8 cellular contexts compared by ENCODE assay signal in the genomic region with DNA sequence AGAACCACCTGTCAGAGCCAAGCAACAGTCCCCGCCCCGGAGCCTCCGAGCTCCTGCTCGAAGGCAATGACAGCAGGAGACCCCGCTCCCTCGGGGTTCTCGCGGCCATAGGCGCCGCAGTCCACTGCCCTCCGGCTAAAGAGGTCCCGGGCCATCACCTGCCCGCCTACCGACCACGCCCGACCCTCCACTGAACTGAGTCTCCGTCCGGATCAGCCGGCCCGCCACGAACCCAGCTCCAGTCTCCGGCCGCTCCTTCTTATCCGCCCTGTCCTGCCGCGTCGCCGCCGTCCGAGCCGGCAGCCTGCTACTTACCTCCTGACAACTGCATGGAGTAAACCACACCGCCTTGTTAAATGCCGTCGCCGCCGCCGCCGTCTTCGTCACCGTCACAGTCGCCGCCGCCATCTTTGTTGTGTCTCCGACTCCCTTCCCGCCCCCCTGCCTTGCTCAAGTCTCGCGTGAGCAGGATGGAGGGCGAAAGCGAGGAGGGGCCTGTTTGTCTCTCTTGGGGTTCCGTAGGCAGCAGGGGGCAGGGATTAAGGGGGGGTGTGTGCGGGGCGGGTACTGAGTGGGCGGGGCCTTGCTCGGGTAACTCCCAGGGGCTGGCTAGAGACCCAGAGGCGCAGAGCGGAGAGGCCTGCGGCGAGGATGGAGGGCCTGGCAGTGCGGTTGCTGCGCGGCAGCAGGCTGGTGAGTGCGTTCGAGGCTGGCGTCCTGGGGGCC. TPM values are rescaled to one million over a fixed set of nuclear protein-coding genes. Genes with fewer than 3 reads are reported as not detected.
A peak's percentile ranks its signal among the peaks of the same experiment; 100 is the strongest.
DNase-seq lines count a peak whose midpoint lies in the region; ATAC-seq and TF ChIP-seq lines count a peak whose summit lies in the region.

A gene (plus strand): TSS at position 628 of the 726 bp plus-strand sequence. CDS start 24 bp downstream, at position 652.
A gene with protein sequence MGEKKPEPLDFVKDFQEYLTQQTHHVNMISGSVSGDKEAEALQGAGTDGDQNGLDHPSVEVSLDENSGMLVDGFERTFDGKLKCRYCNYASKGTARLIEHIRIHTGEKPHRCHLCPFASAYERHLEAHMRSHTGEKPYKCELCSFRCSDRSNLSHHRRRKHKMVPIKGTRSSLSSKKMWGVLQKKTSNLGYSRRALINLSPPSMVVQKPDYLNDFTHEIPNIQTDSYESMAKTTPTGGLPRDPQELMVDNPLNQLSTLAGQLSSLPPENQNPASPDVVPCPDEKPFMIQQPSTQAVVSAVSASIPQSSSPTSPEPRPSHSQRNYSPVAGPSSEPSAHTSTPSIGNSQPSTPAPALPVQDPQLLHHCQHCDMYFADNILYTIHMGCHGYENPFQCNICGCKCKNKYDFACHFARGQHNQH (minus strand): TSS at position 417 of the 726 bp plus-strand sequence. CDS start 10,170 bp downstream, outside the sequence.

- H3K4me1 Mint-ChIP-seq in activated T-helper 2 cell treated with anti-CD3 and anti-CD28 coated beads, Interferon-gamma antibody, Interleukin-2, Interleukin-4, amounts not matched to agents 10 μg/mL and 5 μg/mL and 100 μg/mL, durations not matched to agents 14 hours and 24 hours and 36 hours (ENCODE audit: low read depth): peaks cover 35% of the 10 kb centered on the region
- peaks cover 34% of the 10 kb centered on the region for H3K4me1 Mint-ChIP-seq in nephron

- H3K4me3 Mint-ChIP-seq in activated T-helper 2 cell treated with anti-CD3 and anti-CD28 coated beads, Interferon-gamma antibody, Interleukin-2, Interleukin-4, amounts not matched to agents 10 μg/mL and 5 μg/mL and 100 μg/mL, durations not matched to agents 14 hours and 24 hours and 36 hours (ENCODE audit: low read depth): peak within 1 kb of the TSS; percentile 98
- H3K4me3 Mint-ChIP-seq in nephron: peak within 1 kb of the TSS; percentile 97 to 98 (median 98)

- TF ChIP-seq CTCF in Loucy (conservative IDR thresholded peaks at IDR 0.05; ENCODE audit: low read length) (no peak), RWPE2 (IDR thresholded peaks at IDR 0.05; ENCODE audit: poor library complexity, severe bottlenecking) (no peak), fibroblast of pulmonary artery (IDR thresholded peaks at IDR 0.05; ENCODE audit: low read length, missing control alignments) (no peak), nephron (IDR thresholded peaks at IDR 0.05; ENCODE audit: unreplicated experiment in 3 of 3) (no peak)

- peak within 1 kb of the TSS; percentile 89 for H3K4me3 ChIP-seq in H7 (ENCODE audit: insufficient read depth, low read depth, low read length)
- H3K4me3 ChIP-seq in Loucy (ENCODE audit: low read length, poor library complexity, severe bottlenecking): peak within 1 kb of the TSS; percentile 83
- H3K4me3 ChIP-seq in RWPE2 (ENCODE audit: severe bottlenecking): peak within 1 kb of the TSS; percentile 90
- peak within 1 kb of the TSS; percentile 78 for H3K4me3 ChIP-seq in fibroblast of pulmonary artery (replicated peaks; ENCODE audit: low read depth, low read length)

- H3K9me3 Mint-ChIP-seq in activated T-helper 2 cell treated with anti-CD3 and anti-CD28 coated beads, Interferon-gamma antibody, Interleukin-2, Interleukin-4, amounts not matched to agents 10 μg/mL and 5 μg/mL and 100 μg/mL, durations not matched to agents 14 hours and 24 hours and 36 hours: no peaks in the 10 kb centered on the region
- H3K9me3 Mint-ChIP-seq in nephron: no peaks in the 10 kb centered on the region

- intact Hi-C loops in activated T-helper 2 cell treated with anti-CD3 and anti-CD28 coated beads, Interferon-gamma antibody, Interleukin-2, Interleukin-4, amounts not matched to agents 10 μg/mL and 5 μg/mL and 100 μg/mL, durations not matched to agents 14 hours and 24 hours and 36 hours (cut with micrococcal nuclease): loop anchor here (1.0 to 10.0 kb wide), 5 partner anchors 28 to 634 kb away; a partner anchor contains a TSS

- H3K4me1 ChIP-seq in Loucy (ENCODE audit: insufficient read depth, low read length, poor library complexity, severe bottlenecking): peaks cover 43% of the 10 kb centered on the region
- H3K4me1 ChIP-seq in RWPE2 (ENCODE audit: insufficient read depth, poor library complexity, severe bottlenecking): peaks cover 2% of the 10 kb centered on the region

- H3K4me2 ChIP-seq in Loucy (ENCODE audit: low read depth, low read length, poor library complexity, severe bottlenecking): peak within 1 kb of the TSS; percentile 99

- H3K36me3 Mint-ChIP-seq in activated T-helper 2 cell treated with anti-CD3 and anti-CD28 coated beads, Interferon-gamma antibody, Interleukin-2, Interleukin-4, amounts not matched to agents 10 μg/mL and 5 μg/mL and 100 μg/mL, durations not matched to agents 14 hours and 24 hours and 36 hours (ENCODE audit: low read depth): peaks cover 28% of the 10 kb centered on the region
- peaks cover 9% of the 10 kb centered on the region for H3K36me3 Mint-ChIP-seq in nephron (ENCODE audit: low read depth)

- DNase-seq in ELR (ENCODE audit: low read depth): peak; percentile 99
- DNase-seq in H7: peak; percentile 99
- peak; percentile 94 for DNase-seq in RWPE2 (ENCODE audit: low spot score)
- peak; percentile 94 for DNase-seq in activated T-helper 2 cell treated with anti-CD3 and anti-CD28 coated beads, Interferon-gamma antibody, Interleukin-2, Interleukin-4, amounts not matched to agents 10 μg/mL and 5 μg/mL and 100 μg/mL, durations not matched to agents 14 hours and 24 hours and 36 hours (ENCODE audit: low spot score)
- DNase-seq in fibroblast of pulmonary artery (ENCODE audit: low read depth): peak; percentile 98
- peak; percentile 94 for DNase-seq in stimulated activated naive CD8-positive, alpha-beta T cell treated with anti-CD3 and anti-CD28 coated beads, Interleukin-15, Interleukin-2, amounts not matched to agents 100 U/mL and 50 U/mL, for 24 hours

- no peaks in the 10 kb centered on the region for H3K36me3 ChIP-seq in H7 (replicated peaks; ENCODE audit: control insufficient read depth, insufficient read depth, low read length)
- H3K36me3 ChIP-seq in Loucy (ENCODE audit: insufficient read depth, low read length): no peaks in the 10 kb centered on the region
- H3K36me3 ChIP-seq in RWPE2 (ENCODE audit: low read depth): no peaks in the 10 kb centered on the region

- peaks cover 13% of the 10 kb centered on the region for H3K27me3 ChIP-seq in H7 (ENCODE audit: control insufficient read depth, insufficient read depth, low read length)
- no peaks in the 10 kb centered on the region for H3K27me3 ChIP-seq in Loucy (ENCODE audit: insufficient read depth, low read length, poor library complexity, severe bottlenecking)
- no peaks in the 10 kb centered on the region for H3K27me3 ChIP-seq in RWPE2 (ENCODE audit: insufficient read depth, poor library complexity, severe bottlenecking)

- peak within 1 kb of the TSS; percentile 90 for H3K9ac ChIP-seq in Loucy (ENCODE audit: low read depth, low read length, poor library complexity, severe bottlenecking)

- H3K27ac Mint-ChIP-seq in activated T-helper 2 cell treated with anti-CD3 and anti-CD28 coated beads, Interferon-gamma antibody, Interleukin-2, Interleukin-4, amounts not matched to agents 10 μg/mL and 5 μg/mL and 100 μg/mL, durations not matched to agents 14 hours and 24 hours and 36 hours: peak within 1 kb of the TSS; percentile 99
- H3K27ac Mint-ChIP-seq in nephron: peak within 1 kb of the TSS; percentile 86 to 99 (median 97)

- H3F3A ChIP-seq in Loucy (ENCODE audit: low read depth): no peaks in the 10 kb centered on the region

- H3K9me3 ChIP-seq in Loucy (ENCODE audit: insufficient read depth, low read depth, low read length): no peaks in the 10 kb centered on the region
- no peaks in the 10 kb centered on the region for H3K9me3 ChIP-seq in RWPE2 (ENCODE audit: severe bottlenecking)

- no peaks in the 10 kb centered on the region for H3K27me3 Mint-ChIP-seq in activated T-helper 2 cell treated with anti-CD3 and anti-CD28 coated beads, Interferon-gamma antibody, Interleukin-2, Interleukin-4, amounts not matched to agents 10 μg/mL and 5 μg/mL and 100 μg/mL, durations not matched to agents 14 hours and 24 hours and 36 hours (ENCODE audit: low read depth)
- H3K27me3 Mint-ChIP-seq in nephron (ENCODE audit: low read depth): no peaks in the 10 kb centered on the region

- H2AFZ ChIP-seq in Loucy (ENCODE audit: low read length): peak within 1 kb of the TSS; percentile 93

- H3K9me2 ChIP-seq in Loucy (replicated peaks; ENCODE audit: low read depth, low read length): no peaks in the 10 kb centered on the region

- peak within 1 kb of the TSS; percentile 12 for H3K27ac ChIP-seq in RWPE2 (ENCODE audit: poor library complexity, severe bottlenecking)

- ATAC-seq in RWPE2 (ENCODE audit: low read depth): peak; percentile 89
- peak; percentile 94 for ATAC-seq in stimulated activated naive CD8-positive, alpha-beta T cell treated with anti-CD3 and anti-CD28 coated beads, Interleukin-15, Interleukin-2, amounts not matched to agents 100 U/mL and 50 U/mL, for 24 hours

- H4K20me1 ChIP-seq in Loucy (ENCODE audit: insufficient read depth, low read length, poor library complexity, severe bottlenecking): peaks cover 30% of the 10 kb centered on the region

- H3K79me2 ChIP-seq in Loucy (ENCODE audit: insufficient read depth, low read length): peaks cover 53% of the 10 kb centered on the region

RNA-seq across cellular contexts. Expression of the first gene that starts in this region (rescaled TPM):
- total RNA-seq in H7 (2014; rRNA removed; shearing (Covaris generic)): 5.4 and 5.7 TPM in 2 replicates
- total RNA-seq in activated T-helper 2 cell treated with anti-CD3 and anti-CD28 coated beads, Interferon-gamma antibody, Interleukin-2, Interleukin-4, amounts not matched to agents 10 μg/mL and 5 μg/mL and 100 μg/mL, durations not matched to agents 14 hours and 24 hours and 36 hours: 21.4 and 23.3 TPM in 2 replicates

RNA-seq across cellular contexts. Expression of the second gene that starts in this region (rescaled TPM):
- 3.4 and 5.0 TPM in 2 replicates for total RNA-seq in H7 (2014; rRNA removed; shearing (Covaris generic))
- total RNA-seq in activated T-helper 2 cell treated with anti-CD3 and anti-CD28 coated beads, Interferon-gamma antibody, Interleukin-2, Interleukin-4, amounts not matched to agents 10 μg/mL and 5 μg/mL and 100 μg/mL, durations not matched to agents 14 hours and 24 hours and 36 hours: 15.0 and 16.1 TPM in 2 replicates

Comparison
In these comparisons a context has a peak if more than half of its experiments do, and no peak if none do; other contexts are left out.
1. Peak in every context shown above with its lines: DNase-seq, ATAC-seq, H3K4me3 ChIP-seq and H3K27ac ChIP-seq.